17 cellular contexts compared by ENCODE assay signal in the genomic region with DNA sequence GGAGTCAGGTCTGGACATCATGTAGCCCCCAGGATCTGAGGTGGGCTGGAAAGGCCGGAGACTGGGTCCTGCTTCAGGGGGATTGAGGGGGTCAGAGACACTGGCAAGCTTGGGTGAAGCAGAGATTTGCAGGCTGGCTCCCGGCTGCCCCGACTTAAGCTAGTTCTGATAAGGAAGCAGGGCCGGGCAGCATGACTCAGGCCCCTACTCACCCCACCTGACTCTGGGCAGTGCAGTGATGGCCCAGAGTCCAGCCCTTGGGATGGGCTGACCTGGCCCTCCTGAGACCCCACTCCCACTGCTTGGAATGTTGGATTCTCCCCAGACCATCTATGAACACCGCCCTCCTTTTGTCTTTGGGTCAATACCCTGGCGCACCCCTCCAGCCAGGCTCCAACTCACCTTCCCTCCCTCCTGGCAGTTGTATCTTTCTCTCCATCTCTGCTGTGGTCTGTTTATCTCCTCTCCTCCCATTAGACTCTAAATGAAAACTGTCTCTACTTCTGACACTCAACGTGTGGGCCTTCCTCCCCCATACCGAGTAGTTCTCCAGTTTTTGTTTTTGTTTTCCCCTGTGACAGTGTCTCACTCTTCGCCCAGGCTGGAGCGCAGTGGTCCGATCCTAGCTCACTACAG. TPM values are rescaled to one million over a fixed set of nuclear protein-coding genes. Genes with fewer than 3 reads are reported as not detected.
DNase-seq lines count a peak whose midpoint lies in the region; ATAC-seq, FAIRE-seq and TF ChIP-seq lines count a peak whose summit lies in the region.
"Had no signal": no experiment of that assay in that cellular context is flagged by ENCODE, and none has a peak within 500 bp of the region (broad histone marks: within the 10 kb centered on the region; RNA-seq: fewer than 3 reads in every experiment).

No MANE protein-coding gene starts in this region.

- H3K4me1 ChIP-seq in prostate gland (replicated peaks): no peaks in the 10 kb centered on the region
- H3K4me1 ChIP-seq: spleen had no signal

- DNase-seq in H54 (ENCODE audit: insufficient read length, low spot score) (peak; percentile 67), RWPE1 (ENCODE audit: low spot score) (no peak), glomerular visceral epithelial cell (ENCODE audit: extremely low spot score) (peak; percentile 47), sciatic nerve (ENCODE audit: low spot score) (no peak), prostate gland (ENCODE audit: low spot score) (no peak), NCI-H1417 treated with DMSO at 0.1 percent for 48 hours (lab: John Stamatoyannopoulos, UW) (no peak), cerebellum (ENCODE audit: low spot score) (no peak)
- DNase-seq: activated CD4-positive, CD25-positive, alpha-beta regulatory T cell; activated CD8-positive, alpha-beta memory T cell treated with anti-CD3 and anti-CD28 coated beads, Interleukin-2, amount 10 ng/mL, durations not matched to agents 7 days and 5 days; activated gamma-delta T cell treated with Interleukin-2 at 50 U/mL for 16 hours; brain microvascular endothelial cell; mesendoderm; NCI-H1105; occipital lobe; spleen had no signal

- WGBS in prostate gland: 89% methylated on average over 11 of the region's 11 CpGs

- ATAC-seq in sciatic nerve: peak; percentile 27
- ATAC-seq in HG03097 (IDR thresholded peaks at IDR 0.05; ENCODE audit: low FRiP score, unreplicated experiment): no peak
- ATAC-seq: activated CD8-positive, alpha-beta memory T cell treated with anti-CD3 and anti-CD28 coated beads, Interleukin-2, amount 10 ng/mL, durations not matched to agents 7 days and 5 days had no signal

- H3K4me3 ChIP-seq in prostate gland: no peak overlapping the region
- H3K4me3 ChIP-seq: spleen had no signal

- POLR2A ChIA-PET in RWPE1 (lab: Yijun Ruan, JAX; ENCODE audit: low non-redundant PET): interaction anchor here (0.7 kb wide), 1 partner anchor 45 kb away, joined by 3 read pairs; no protein-coding TSS in a partner anchor

- TF ChIP-seq CTCF in RWPE1 (conservative IDR thresholded peaks at IDR 0.05; ENCODE audit: low read depth) (no peak), prostate gland (IDR thresholded peaks at IDR 0.05) (no peak)

- intact Hi-C loops in sciatic nerve (cut with DNase I) (no loop called here), prostate gland (cut with DNase I) (no loop called here)

- no peaks in the 10 kb centered on the region for H3K9me3 ChIP-seq in prostate gland
- H3K9me3 ChIP-seq: spleen had no signal

- H3K27ac ChIP-seq in RWPE1 (peak overlapping the region; percentile 4), prostate gland (no peak overlapping the region)
- H3K27ac ChIP-seq: brain microvascular endothelial cell, spleen had no signal

- H3K27me3 ChIP-seq in prostate gland (replicated peaks; ENCODE audit: insufficient read depth): no peaks in the 10 kb centered on the region
- H3K27me3 ChIP-seq: brain microvascular endothelial cell, spleen had no signal

- FAIRE-seq in H54 (lab: Jason Lieb, UNC): no peak
- FAIRE-seq: GM12892 had no signal

- no peaks in the 10 kb centered on the region for H3K36me3 ChIP-seq in prostate gland
- H3K36me3 ChIP-seq: brain microvascular endothelial cell, spleen had no signal

- CTCF ChIA-PET in RWPE1 (lab: Yijun Ruan, JAX): interaction anchor here (0.7 to 0.9 kb wide), 2 partner anchors 15 to 85 kb away, joined by 4 to 5 read pairs; no protein-coding TSS in a partner anchor

- TF ChIP-seq POLR2A in H54 (IDR thresholded peaks at IDR 0.05; ENCODE audit: low read depth, low read length): no peak
- no peak for TF ChIP-seq POLR2A in prostate gland (IDR thresholded peaks at IDR 0.05)

RNA-seq across cellular contexts. Expression of a gene that starts 21.0 kb away (rescaled TPM):
- total RNA-seq in sciatic nerve (147 TPM), prostate gland (100 to 1,000 TPM; 570 to 890 TPM), cerebellum (44.1 TPM)

RNA-seq across cellular contexts. Expression of a gene that starts 33.5 kb away (rescaled TPM):
- 720 TPM for total RNA-seq in sciatic nerve
- 100 to 1,000 TPM in 1 of 2 donors, 10 to 100 TPM in 1; 54.5 to 500 TPM for total RNA-seq in prostate gland
- 36.2 TPM for total RNA-seq in cerebellum

RNA-seq across cellular contexts. Expression of a gene that starts 50.9 kb away (rescaled TPM):
- total RNA-seq in sciatic nerve (28.9 TPM), prostate gland (100 to 1,000 TPM in 1 of 2 donors, 10 to 100 TPM in 1; 89.7 to 201 TPM), cerebellum (17.7 TPM)

RNA-seq across cellular contexts. Expression of a gene that starts 55.7 kb away (rescaled TPM):
- total RNA-seq in sciatic nerve: 16.7 TPM
- 1 to 10 TPM; 2.2 to 8.2 TPM for total RNA-seq in prostate gland
- total RNA-seq in cerebellum: 2.4 TPM

Comparison
In these comparisons a context has a peak if more than half of its experiments do, and no peak if none do; other contexts are left out.
1. DNase-seq: peak in H54 (single experiment) and glomerular visceral epithelial cell (single experiment); none in RWPE1 (single experiment), sciatic nerve (single experiment), prostate gland (single experiment), NCI-H1417 treated with DMSO at 0.1 percent for 48 hours (single experiment) and cerebellum (single experiment).